In genomic region chr12:93377543-93378372, GRCh38 we compare ENCODE assay signal across 8 cellular contexts. TPM values are rescaled to one million over a fixed set of nuclear protein-coding genes. Genes with fewer than 3 reads are reported as not detected.
DNase-seq lines count a peak whose midpoint lies in the region; ATAC-seq and TF ChIP-seq lines count a peak whose summit lies in the region.
"Not testable (repeated sequence)": the region's sequence is repeated elsewhere in the genome, so short reads cannot be mapped to it uniquely, and the experiment has no call there.

TSS of gene NUDT4 (plus strand) at chr12:93377925. CDS start at chr12:93378323, 398 bp downstream.

- H3K36me3 ChIP-seq in parathyroid adenoma (ENCODE audit: control insufficient read depth, insufficient read depth, low read length); tibial artery: not testable (repeated sequence)

- H2AFZ ChIP-seq in parathyroid adenoma: peak within 1 kb of the TSS; percentile 92

- H3K27me3 Mint-ChIP-seq in activated naive CD8-positive, alpha-beta T cell treated with anti-CD3 and anti-CD28 coated beads, Interleukin-2, amount 10 ng/mL, durations not matched to agents 7 days and 5 days: not testable (repeated sequence)

- peak within 1 kb of the TSS; percentile 100 for H3K4me3 Mint-ChIP-seq in activated naive CD8-positive, alpha-beta T cell treated with anti-CD3 and anti-CD28 coated beads, Interleukin-2, amount 10 ng/mL, durations not matched to agents 7 days and 5 days

- not testable (repeated sequence) for H3K9me3 ChIP-seq in parathyroid adenoma (ENCODE audit: control insufficient read depth, low read length); tibial artery

- H3K36me3 Mint-ChIP-seq in activated naive CD8-positive, alpha-beta T cell treated with anti-CD3 and anti-CD28 coated beads, Interleukin-2, amount 10 ng/mL, durations not matched to agents 7 days and 5 days: not testable (repeated sequence)

- ATAC-seq in HG02763 (IDR thresholded peaks at IDR 0.05; ENCODE audit: unreplicated experiment) (peak; percentile 64), Right ventricle myocardium inferior (peak; percentile 93)
- ATAC-seq in activated naive CD8-positive, alpha-beta T cell treated with anti-CD3 and anti-CD28 coated beads, Interleukin-2, amount 10 ng/mL, durations not matched to agents 7 days and 5 days (ENCODE audit: low read depth): peak; percentile 90

- peaks cover 31% of the 10 kb centered on the region for H3K4me1 Mint-ChIP-seq in activated naive CD8-positive, alpha-beta T cell treated with anti-CD3 and anti-CD28 coated beads, Interleukin-2, amount 10 ng/mL, durations not matched to agents 7 days and 5 days

- not testable (repeated sequence) for H3K4me1 ChIP-seq in parathyroid adenoma
- peaks cover 0 to 41% (median 24%) of the 10 kb centered on the region in 4 donors for H3K4me1 ChIP-seq in tibial artery

- not testable (repeated sequence) for H3K27me3 ChIP-seq in parathyroid adenoma (ENCODE audit: control insufficient read depth, insufficient read depth, low read length); tibial artery

- POLR2A ChIA-PET in activated naive CD8-positive, alpha-beta T cell treated with anti-CD3 and anti-CD28 coated beads, Interleukin-2, amount 10 ng/mL, durations not matched to agents 7 days and 5 days (lab: Charles Lee): interaction anchor here (0.7 to 2.4 kb wide), 4 partner anchors 64 to 453 kb away, joined by 3 to 9 read pairs (median 5); partner anchors contain the start of genes EEA1 and UBE2N

- not testable (repeated sequence) for H3K9me3 Mint-ChIP-seq in activated naive CD8-positive, alpha-beta T cell treated with anti-CD3 and anti-CD28 coated beads, Interleukin-2, amount 10 ng/mL, durations not matched to agents 7 days and 5 days

- H3K4me3 ChIP-seq in GM12865 (ENCODE audit: low read depth, low read length) (peak within 1 kb of the TSS; percentile 72), parathyroid adenoma (ENCODE audit: low read depth, low read length) (peak within 1 kb of the TSS; percentile 98), tibial artery (peak within 1 kb of the TSS; percentile 84 to 87)

- peak within 1 kb of the TSS; percentile 98 for H3K27ac ChIP-seq in parathyroid adenoma
- H3K27ac ChIP-seq in tibial artery: peak within 1 kb of the TSS; percentile 93 to 96

- H3K9ac ChIP-seq in parathyroid adenoma: peak within 1 kb of the TSS; percentile 93

- H3K4me2 ChIP-seq in parathyroid adenoma (ENCODE audit: low read length): peak within 1 kb of the TSS; percentile 98

- peak within 1 kb of the TSS; percentile 100 for H3K27ac Mint-ChIP-seq in activated naive CD8-positive, alpha-beta T cell treated with anti-CD3 and anti-CD28 coated beads, Interleukin-2, amount 10 ng/mL, durations not matched to agents 7 days and 5 days

- not testable (repeated sequence) for TF ChIP-seq CTCF in GM12865 (IDR thresholded peaks at IDR 0.05; ENCODE audit: insufficient read depth, low read depth, low read length, missing control alignments); parathyroid adenoma (IDR thresholded peaks at IDR 0.05)
- TF ChIP-seq CTCF in tibial artery (IDR thresholded peaks at IDR 0.05): peak in 1 of 2 experiments; percentile 11

- DNase-seq in GM12865 (ENCODE audit: low read depth) (peak; percentile 96), NCI-H1417 treated with DMSO at 0.1 percent for 48 hours (lab: John Stamatoyannopoulos, UW) (peak; percentile 72), SW 1271 (lab: John Stamatoyannopoulos, UW) (peak; percentile 66 to 88), Right ventricle myocardium inferior (ENCODE audit: missing footprints) (peak; percentile 99), tibial artery (peak; percentile 98 to 99)
- DNase-seq in activated naive CD8-positive, alpha-beta T cell treated with anti-CD3 and anti-CD28 coated beads, Interleukin-2, amount 10 ng/mL, durations not matched to agents 7 days and 5 days: peak; percentile 99

- intact Hi-C loops in Right ventricle myocardium inferior (cut with DNase I) (loop anchor here (2.0 to 10.0 kb wide), 5 partner anchors 75 to 315 kb away; no protein-coding TSS in a partner anchor), tibial artery (cut with DNase I; ENCODE audit: low total_unique reads) (loop anchor here (2.0 to 5.0 kb wide), 2 partner anchors 75 to 135 kb away; no protein-coding TSS in a partner anchor)

- H3K79me2 ChIP-seq in parathyroid adenoma: peaks cover 20% of the 10 kb centered on the region

RNA-seq across cellular contexts. Expression of gene NUDT4, which starts in this region (rescaled TPM):
- total RNA-seq in activated naive CD8-positive, alpha-beta T cell treated with anti-CD3 and anti-CD28 coated beads, Interleukin-2, amount 10 ng/mL, durations not matched to agents 7 days and 5 days: 10 to 100 TPM; 62.0 to 62.6 TPM
- total RNA-seq in Right ventricle myocardium inferior: 445 TPM

Comparison
In these comparisons a context has a peak if more than half of its experiments do, and no peak if none do; other contexts are left out.
1. Peak in every context shown above with its lines: DNase-seq, ATAC-seq, H3K4me3 ChIP-seq and H3K27ac ChIP-seq.